ENCODE assay signal across 27 cellular contexts in genomic region chr22:40206561-40206960, GRCh38.
"Had no signal": no experiment of that assay in that cellular context is flagged by ENCODE, and none has a peak within 500 bp of the region (broad histone marks: within the 10 kb centered on the region; RNA-seq: fewer than 3 reads in every experiment).

No MANE protein-coding gene starts in this region.

- H3K27ac Mint-ChIP-seq: activated B cell treated with CpG ODN at 0.5 μM for 24 hours; activated CD4-positive, alpha-beta T cell treated with anti-CD3 and anti-CD28 coated beads, Interleukin-2, amount 10 ng/mL, durations not matched to agents 24 days and 14 days; activated CD8-positive, alpha-beta memory T cell treated with anti-CD3 and anti-CD28 coated beads, Interleukin-2, amount 10 ng/mL, durations not matched to agents 7 days and 5 days; activated naive CD4-positive, alpha-beta T cell treated with anti-CD3 and anti-CD28 coated beads for 36 hours; activated naive CD8-positive, alpha-beta T cell treated with anti-CD3 and anti-CD28 coated beads, Interleukin-2, amount 50 U/mL, for 24 hours; activated T-cell treated with anti-CD3 and anti-CD28 coated beads, Interleukin-2, amount 50 U/mL, for 24 hours; brain; T-helper 1 cell treated with Interleukin-12 subunit alpha and Interleukin-12 subunit beta and Interleukin-4 antibody, amounts not matched to agents 30 μg/mL and 1 μg/mL, for 36 hours had no signal

- H3K27me3 ChIP-seq: cardiac muscle cell, MG63 had no signal

- ATAC-seq: activated CD8-positive, alpha-beta memory T cell treated with anti-CD3 and anti-CD28 coated beads, Interleukin-2, amount 10 ng/mL, durations not matched to agents 7 days and 5 days; activated naive CD8-positive, alpha-beta T cell treated with anti-CD3 and anti-CD28 coated beads, Interleukin-2, amount 50 U/mL, for 24 hours; activated T-helper 17 cell treated with anti-CD3 and anti-CD28 coated beads, Interleukin-2, amount 50 U/mL, for 72 hours had no signal

- H3K9me3 ChIP-seq: MG63 had no signal

- H3K4me2 ChIP-seq: KMS-11 had no signal

- H3K9ac ChIP-seq: KMS-11 had no signal

- H3K4me3 Mint-ChIP-seq: activated B cell treated with CpG ODN at 0.5 μM for 24 hours; activated CD4-positive, alpha-beta T cell treated with anti-CD3 and anti-CD28 coated beads, Interleukin-2, amount 10 ng/mL, durations not matched to agents 24 days and 14 days; activated CD8-positive, alpha-beta memory T cell treated with anti-CD3 and anti-CD28 coated beads, Interleukin-2, amount 10 ng/mL, durations not matched to agents 7 days and 5 days; activated naive CD4-positive, alpha-beta T cell treated with anti-CD3 and anti-CD28 coated beads for 36 hours; activated naive CD8-positive, alpha-beta T cell treated with anti-CD3 and anti-CD28 coated beads, Interleukin-2, amount 50 U/mL, for 24 hours; activated T-cell treated with anti-CD3 and anti-CD28 coated beads, Interleukin-2, amount 50 U/mL, for 24 hours; activated T-helper 17 cell treated with anti-CD3 and anti-CD28 coated beads, Interleukin-2, amount 50 U/mL, for 72 hours; brain; T-helper 1 cell treated with Interleukin-12 subunit alpha and Interleukin-12 subunit beta and Interleukin-4 antibody, amounts not matched to agents 30 μg/mL and 1 μg/mL, for 36 hours had no signal

- H3K27ac ChIP-seq: cardiac muscle cell, KMS-11, RWPE1 had no signal

- H3K9me3 Mint-ChIP-seq: activated B cell treated with CpG ODN at 0.5 μM for 24 hours; activated CD4-positive, alpha-beta T cell treated with anti-CD3 and anti-CD28 coated beads, Interleukin-2, amount 10 ng/mL, durations not matched to agents 24 days and 14 days; activated naive CD4-positive, alpha-beta T cell treated with anti-CD3 and anti-CD28 coated beads for 36 hours; activated naive CD8-positive, alpha-beta T cell treated with anti-CD3 and anti-CD28 coated beads, Interleukin-2, amount 50 U/mL, for 24 hours; activated T-cell treated with anti-CD3 and anti-CD28 coated beads, Interleukin-2, amount 50 U/mL, for 24 hours; activated T-helper 17 cell treated with anti-CD3 and anti-CD28 coated beads, Interleukin-2, amount 50 U/mL, for 72 hours; brain; T-helper 1 cell treated with Interleukin-12 subunit alpha and Interleukin-12 subunit beta and Interleukin-4 antibody, amounts not matched to agents 30 μg/mL and 1 μg/mL, for 36 hours had no signal

- H3K27me3 Mint-ChIP-seq: activated B cell treated with CpG ODN at 0.5 μM for 24 hours; activated CD4-positive, alpha-beta T cell treated with anti-CD3 and anti-CD28 coated beads, Interleukin-2, amount 10 ng/mL, durations not matched to agents 24 days and 14 days; activated CD8-positive, alpha-beta memory T cell treated with anti-CD3 and anti-CD28 coated beads, Interleukin-2, amount 10 ng/mL, durations not matched to agents 7 days and 5 days; activated naive CD8-positive, alpha-beta T cell treated with anti-CD3 and anti-CD28 coated beads, Interleukin-2, amount 50 U/mL, for 24 hours; activated T-cell treated with anti-CD3 and anti-CD28 coated beads, Interleukin-2, amount 50 U/mL, for 24 hours; activated T-helper 17 cell treated with anti-CD3 and anti-CD28 coated beads, Interleukin-2, amount 50 U/mL, for 72 hours; brain had no signal

- DNase-seq: activated B cell treated with CpG ODN at 0.5 μM for 24 hours; activated CD4-positive, alpha-beta T cell treated with anti-CD3 and anti-CD28 coated beads for 1 hour; activated CD4-positive, alpha-beta T cell treated with anti-CD3 and anti-CD28 coated beads, Interleukin-2, amount 10 ng/mL, durations not matched to agents 24 days and 14 days; activated CD4-positive, alpha-beta T cell treated with anti-CD3 and anti-CD28 coated beads, Interleukin-2, amount 50 U/mL, for 48 hours; activated CD8-positive, alpha-beta memory T cell treated with anti-CD3 and anti-CD28 coated beads, Interleukin-2, amount 10 ng/mL, durations not matched to agents 7 days and 5 days; activated gamma-delta T cell; activated naive CD4-positive, alpha-beta T cell treated with anti-CD3 and anti-CD28 coated beads for 36 hours; activated naive CD8-positive, alpha-beta T cell treated with anti-CD3 and anti-CD28 coated beads, Interleukin-2, amount 50 U/mL, for 24 hours; activated T-cell treated with anti-CD3 and anti-CD28 coated beads, Interleukin-2, amount 50 U/mL, for 24 hours; amniotic stem cell; cerebellar nuclear complex; MG63; NCI-H1105 treated with DMSO at 0.1 percent for 48 hours; NCI-H1436 treated with DMSO at 0.1 percent for 48 hours; NCI-H187; NCI-H2081; NCI-H2171; NCI-H226; NCI-H526; NCI-H82; SHP77 had no signal
